ENCODE assay signal across 2 cellular contexts in genomic region chr10:132688580-132689420, GRCh38.
TF ChIP-seq lines count a peak whose summit lies in the region.

No MANE protein-coding gene starts in this region.

TF ChIP-seq in HEK293, 187 proteins besides CTCF, POLR2A, EP300 and RAD21:
- TF ChIP-seq ZNF18 (tag by site-specific recombination; IDR thresholded peaks at IDR 0.05) (peak; percentile 55; the same call in 1 of the 2 replicates), HOXD13 (CRISPR knock-in tag; IDR thresholded peaks at IDR 0.05; ENCODE audit: borderline replicate concordance) (no peak)
TF ChIP-seq in HEK293: peak in this region for 1.

TF ChIP-seq in K562, 482 proteins besides CTCF, POLR2A, EP300 and RAD21 (continued from another document):
- peak; percentile 90; the same call in 1 of the 2 replicates for TF ChIP-seq ZBTB43 (CRISPR knock-in tag; IDR thresholded peaks at IDR 0.05)
